In genomic region chr6:127641905-127642304, GRCh38 we compare ENCODE assay signal across 8 cellular contexts.
A peak's percentile ranks its signal among the peaks of the same experiment; 100 is the strongest.
DNase-seq lines count a peak whose midpoint lies in the region; ATAC-seq, FAIRE-seq and TF ChIP-seq lines count a peak whose summit lies in the region.

No MANE protein-coding gene starts in this region.

- intact Hi-C loops in sciatic nerve (cut with DNase I): no loop called here

- FAIRE-seq in D721Med (lab: Jason Lieb, UNC): peak; percentile 29

- no peak overlapping the region for H3K27ac ChIP-seq in coronary artery

- TF ChIP-seq CTCF in D721Med (IDR thresholded peaks at IDR 0.05; ENCODE audit: insufficient read depth, missing control alignments): peak; percentile 81
- TF ChIP-seq CTCF in coronary artery (IDR thresholded peaks at IDR 0.05): peak; percentile 28

- ATAC-seq in GM18909 (IDR thresholded peaks at IDR 0.05; ENCODE audit: poor library complexity, unreplicated experiment) (peak; percentile 82), HG03354 (IDR thresholded peaks at IDR 0.05; ENCODE audit: poor library complexity, severe bottlenecking, unreplicated experiment) (peak; percentile 86), sciatic nerve (no peak), HG03139 (IDR thresholded peaks at IDR 0.05; ENCODE audit: unreplicated experiment) (no peak)

- H3K4me3 ChIP-seq in coronary artery: no peak overlapping the region

- DNase-seq in D721Med (ENCODE audit: insufficient read length, low spot score) (no peak), NOMO-1 treated with DMSO at 0.1 percent for 48 hours (lab: John Stamatoyannopoulos, UW; ENCODE audit: unreplicated experiment) (peak; percentile 19), coronary artery (ENCODE audit: low spot score) (no peak), midbrain (lab: John Stamatoyannopoulos, UW) (peak; percentile 10), sciatic nerve (ENCODE audit: low spot score) (no peak)

Comparison
In these comparisons a context has a peak if more than half of its experiments do, and no peak if none do; other contexts are left out.
1. DNase-seq: peak in NOMO-1 treated with DMSO at 0.1 percent for 48 hours (single experiment) and midbrain (single experiment); none in D721Med (single experiment), coronary artery (single experiment) and sciatic nerve (single experiment).
2. ATAC-seq: peak in GM18909 (single experiment) and HG03354 (single experiment); none in sciatic nerve (single experiment) and HG03139 (single experiment).